8 cellular contexts compared by ENCODE assay signal in the genomic region with DNA sequence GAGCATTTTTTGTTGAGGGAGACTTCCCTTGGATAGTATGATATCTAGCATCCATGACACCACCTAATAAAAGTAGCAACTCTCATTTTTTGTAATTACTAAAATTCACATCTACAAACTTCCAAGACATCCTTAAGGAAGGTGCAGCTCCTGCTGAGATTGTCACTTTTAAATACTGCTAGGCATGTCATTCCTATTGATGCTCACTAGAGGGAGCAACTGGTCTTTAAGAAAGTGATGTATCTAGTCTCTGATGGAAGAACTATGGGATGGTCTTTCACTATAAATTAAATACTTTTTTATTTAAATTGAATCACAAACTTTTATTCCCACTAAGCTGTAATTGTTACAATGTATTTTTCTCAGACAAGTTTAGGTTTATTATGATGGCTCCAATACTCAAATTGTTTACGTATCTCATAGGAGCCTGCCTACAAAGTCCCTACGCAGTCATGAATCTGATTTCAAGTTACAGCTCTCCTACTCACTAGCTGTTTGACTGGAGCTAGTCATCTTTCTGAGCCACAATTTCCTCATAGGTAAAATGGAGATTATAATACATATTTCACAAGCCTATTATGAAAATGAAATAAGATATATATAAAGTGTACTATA. TPM values are rescaled to one million over a fixed set of nuclear protein-coding genes. Genes with fewer than 3 reads are reported as not detected.
DNase-seq lines count a peak whose midpoint lies in the region; ATAC-seq, FAIRE-seq and TF ChIP-seq lines count a peak whose summit lies in the region.

No MANE protein-coding gene starts in this region.

- H3K36me3 ChIP-seq in neural cell (ENCODE audit: insufficient read depth, low read length), result no peaks in the 10 kb centered on the region

- peak; percentile 74 for TF ChIP-seq CTCF in GM12864 (IDR thresholded peaks at IDR 0.05; ENCODE audit: low read depth, low read length, missing control alignments)
- peak; percentile 85 for TF ChIP-seq CTCF in neural cell (IDR thresholded peaks at IDR 0.05; ENCODE audit: poor library complexity, severe bottlenecking)

- H2AFZ ChIP-seq in neural cell (ENCODE audit: low read depth, low read length), result no peak overlapping the region

- peak; percentile 96 for FAIRE-seq in A204.1 (lab: Jason Lieb, UNC)

- no peaks in the 10 kb centered on the region for H3K79me2 ChIP-seq in neural cell (replicated peaks; ENCODE audit: insufficient read depth, low read length)

- no peaks in the 10 kb centered on the region for H4K20me1 ChIP-seq in neural cell (ENCODE audit: insufficient read depth)

- no peak overlapping the region for H3K9ac ChIP-seq in neural cell (ENCODE audit: low read length)

- TF ChIP-seq EP300 in neural cell (conservative IDR thresholded peaks at IDR 0.05; ENCODE audit: poor library complexity, severe bottlenecking), result no peak

- ATAC-seq in esophagus mucosa, result peak; percentile 74

- H3K9me2 ChIP-seq in neural cell (ENCODE audit: insufficient read depth, low read length), result no peaks in the 10 kb centered on the region

- no peak overlapping the region for H3K4me2 ChIP-seq in neural cell (ENCODE audit: low read length)

- H3K9me3 ChIP-seq in neural cell (ENCODE audit: low read length), result no peaks in the 10 kb centered on the region

- no peaks in the 10 kb centered on the region for H3K27me3 ChIP-seq in neural cell (ENCODE audit: insufficient read depth, low read depth, low read length)

- no peaks in the 10 kb centered on the region for H3F3A ChIP-seq in neural cell (ENCODE audit: insufficient read depth, low read length, poor library complexity, severe bottlenecking)

- TF ChIP-seq RAD21 in neural cell (conservative IDR thresholded peaks at IDR 0.05), result peak; percentile 84

- H3K27ac ChIP-seq in neural cell (ENCODE audit: low read length), result no peak overlapping the region

- no peak overlapping the region for H3K4me3 ChIP-seq in GM12864 (ENCODE audit: low read depth, low read length)
- no peak overlapping the region for H3K4me3 ChIP-seq in neural cell (ENCODE audit: low read length)

- DNase-seq in GM12864 (ENCODE audit: low read depth) (no peak), HT1080 (ENCODE audit: low read depth) (peak; percentile 42), SHP77 (lab: John Stamatoyannopoulos, UW) (peak; percentile 11 to 24), amygdala (lab: John Stamatoyannopoulos, UW) (no peak)
- no peak for DNase-seq in stimulated activated naive CD4-positive, alpha-beta T cell treated with Interleukin-2 at 50 U/mL for 16 hours (lab: John Stamatoyannopoulos, UW)

TF ChIP-seq in neural cell, 6 proteins besides CTCF, POLR2A, EP300 and RAD21:
- TF ChIP-seq, protein P1, sequence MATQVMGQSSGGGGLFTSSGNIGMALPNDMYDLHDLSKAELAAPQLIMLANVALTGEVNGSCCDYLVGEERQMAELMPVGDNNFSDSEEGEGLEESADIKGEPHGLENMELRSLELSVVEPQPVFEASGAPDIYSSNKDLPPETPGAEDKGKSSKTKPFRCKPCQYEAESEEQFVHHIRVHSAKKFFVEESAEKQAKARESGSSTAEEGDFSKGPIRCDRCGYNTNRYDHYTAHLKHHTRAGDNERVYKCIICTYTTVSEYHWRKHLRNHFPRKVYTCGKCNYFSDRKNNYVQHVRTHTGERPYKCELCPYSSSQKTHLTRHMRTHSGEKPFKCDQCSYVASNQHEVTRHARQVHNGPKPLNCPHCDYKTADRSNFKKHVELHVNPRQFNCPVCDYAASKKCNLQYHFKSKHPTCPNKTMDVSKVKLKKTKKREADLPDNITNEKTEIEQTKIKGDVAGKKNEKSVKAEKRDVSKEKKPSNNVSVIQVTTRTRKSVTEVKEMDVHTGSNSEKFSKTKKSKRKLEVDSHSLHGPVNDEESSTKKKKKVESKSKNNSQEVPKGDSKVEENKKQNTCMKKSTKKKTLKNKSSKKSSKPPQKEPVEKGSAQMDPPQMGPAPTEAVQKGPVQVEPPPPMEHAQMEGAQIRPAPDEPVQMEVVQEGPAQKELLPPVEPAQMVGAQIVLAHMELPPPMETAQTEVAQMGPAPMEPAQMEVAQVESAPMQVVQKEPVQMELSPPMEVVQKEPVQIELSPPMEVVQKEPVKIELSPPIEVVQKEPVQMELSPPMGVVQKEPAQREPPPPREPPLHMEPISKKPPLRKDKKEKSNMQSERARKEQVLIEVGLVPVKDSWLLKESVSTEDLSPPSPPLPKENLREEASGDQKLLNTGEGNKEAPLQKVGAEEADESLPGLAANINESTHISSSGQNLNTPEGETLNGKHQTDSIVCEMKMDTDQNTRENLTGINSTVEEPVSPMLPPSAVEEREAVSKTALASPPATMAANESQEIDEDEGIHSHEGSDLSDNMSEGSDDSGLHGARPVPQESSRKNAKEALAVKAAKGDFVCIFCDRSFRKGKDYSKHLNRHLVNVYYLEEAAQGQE (IDR thresholded peaks at IDR 0.05; ENCODE audit: borderline replicate concordance), result no peak
- no peak for TF ChIP-seq EZH2 (IDR thresholded peaks at IDR 0.05; ENCODE audit: borderline replicate concordance, insufficient read depth, low read length, poor library complexity, severe bottlenecking)
- TF ChIP-seq SMC3 (conservative IDR thresholded peaks at IDR 0.05; ENCODE audit: poor library complexity), result peak; percentile 85

RNA-seq across cellular contexts. Expression of a gene that starts 8.0 kb away (rescaled TPM):
- total RNA-seq in HT1080 (2014; rRNA removed; shearing (Covaris generic)), result 50.6 and 57.4 TPM in 2 replicates
- 39.9 and 45.4 TPM in 2 replicates for polyA plus RNA-seq in HT1080 (2015; cell fraction: cytosol; rRNA removed)
- 54.2 and 61.5 TPM in 2 replicates for polyA plus RNA-seq in HT1080 (2015; cell fraction: nucleus; rRNA removed)
- total RNA-seq in esophagus mucosa, result 54.0 TPM
- 79.3 and 84.8 TPM in 2 replicates for polyA plus RNA-seq in neural cell
- polyA minus RNA-seq in neural cell, result 158 and 160 TPM in 2 replicates

RNA-seq across cellular contexts. Expression of a gene that starts 33.9 kb away (rescaled TPM):
- total RNA-seq in HT1080 (2014; rRNA removed; shearing (Covaris generic)), result 8.4 and 10.4 TPM in 2 replicates
- 10.6 and 11.3 TPM in 2 replicates for polyA plus RNA-seq in HT1080 (2015; cell fraction: cytosol; rRNA removed)
- 25.1 and 30.8 TPM in 2 replicates for polyA plus RNA-seq in HT1080 (2015; cell fraction: nucleus; rRNA removed)
- 6.7 TPM for total RNA-seq in esophagus mucosa
- 97.2 and 99.8 TPM in 2 replicates for polyA plus RNA-seq in neural cell
- 162 and 171 TPM in 2 replicates for polyA minus RNA-seq in neural cell

Comparison
In these comparisons a context has a peak if more than half of its experiments do, and no peak if none do; other contexts are left out.
1. DNase-seq: peak in HT1080 (single experiment) and SHP77 (2 of 2); none in GM12864 (single experiment), amygdala (0 of 56) and stimulated activated naive CD4-positive, alpha-beta T cell treated with Interleukin-2 at 50 U/mL for 16 hours (single experiment).